Comparison of ENCODE assay signal across 18 cellular contexts in the genomic region with DNA sequence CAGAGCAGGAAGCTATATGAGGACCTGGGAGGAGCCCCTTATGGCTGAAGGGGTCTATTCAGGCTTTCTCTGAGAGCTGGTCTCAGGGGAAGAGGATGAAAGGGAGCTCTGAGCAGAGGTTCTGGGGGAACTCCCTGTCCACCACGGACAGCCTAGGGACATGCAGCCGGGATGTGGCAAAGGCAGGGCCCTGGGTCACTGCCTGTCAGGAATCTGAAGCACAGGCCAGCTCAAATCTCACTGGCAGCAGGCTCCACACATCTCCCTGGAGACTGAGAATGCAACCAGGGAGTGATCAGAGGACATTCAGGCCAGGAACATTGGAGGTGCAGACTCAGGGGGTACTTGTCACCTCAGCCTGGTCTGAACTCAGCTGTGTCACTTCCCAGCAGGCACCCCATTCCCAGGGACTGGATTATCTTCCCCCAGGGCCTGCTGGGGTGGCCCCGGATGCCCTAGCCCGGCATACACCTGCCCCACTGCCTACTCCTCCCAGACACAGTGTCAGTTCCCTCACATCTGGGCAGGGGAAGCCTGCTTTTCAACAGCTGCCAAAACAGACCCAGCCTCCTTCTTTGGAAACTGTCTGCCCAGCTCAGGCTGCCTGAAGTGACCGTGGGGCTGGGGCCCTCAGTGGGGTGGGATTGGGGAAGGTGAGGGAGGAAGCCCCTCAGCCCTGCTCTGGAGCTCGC. TPM values are rescaled to one million over a fixed set of nuclear protein-coding genes. Genes with fewer than 3 reads are reported as not detected.
DNase-seq lines count a peak whose midpoint lies in the region; ATAC-seq and TF ChIP-seq lines count a peak whose summit lies in the region.
"Had no signal": no experiment of that assay in that cellular context is flagged by ENCODE, and none has a peak within 500 bp of the region (broad histone marks: within the 10 kb centered on the region; RNA-seq: fewer than 3 reads in every experiment).

No MANE protein-coding gene starts in this region.

- in situ Hi-C loops in KBM-7 (cut with MboI; ENCODE audit: low pct_unique_long_range_greater_than_20kb, low sequenced_read_pairs), result no loop called here

- 39 to 44% methylated on average over 5 to 6 of the region's 6 CpGs for whole genome bisulfite sequencing in lower leg skin, 2 donors
- 67% methylated on average over 3 of the region's 6 CpGs for WGBS in suprapubic skin

- TF ChIP-seq EP300 in suprapubic skin (IDR thresholded peaks at IDR 0.05), result no peak

- H3K9me3 ChIP-seq in BLaER1, result no peaks in the 10 kb centered on the region
- H3K9me3 ChIP-seq in adipocyte (ENCODE audit: control insufficient read depth, low read length), result no peaks in the 10 kb centered on the region
- no peaks in the 10 kb centered on the region for H3K9me3 ChIP-seq in suprapubic skin
- H3K9me3 ChIP-seq: spleen had no signal

- H4K20me1 ChIP-seq in BLaER1, result no peaks in the 10 kb centered on the region

- DNase-seq in M059J (ENCODE audit: low read depth), result peak; percentile 31
- peak; percentile 66 for DNase-seq in adipocyte (ENCODE audit: low read depth)
- DNase-seq in left kidney (ENCODE audit: low read depth, low spot score), result peak; percentile 93
- no peak for DNase-seq in lower leg skin (ENCODE audit: low spot score in 2 of 2)
- DNase-seq in KBM-7, result no peak
- no peak for DNase-seq in suprapubic skin (ENCODE audit: low spot score in 2 of 2)
- DNase-seq: activated CD4-positive, alpha-beta memory T cell treated with anti-CD3 and anti-CD28 coated beads for 36 hours; activated T-cell treated with anti-CD3 and anti-CD28 coated beads, Interleukin-2, amount 50 U/mL, for 24 hours; effector CD4-positive, alpha-beta T cell; GF-D8; NCI-H1930; NCI-H526; spleen had no signal

- no peak for TF ChIP-seq POLR2A in lower leg skin (IDR thresholded peaks at IDR 0.05)
- no peak for TF ChIP-seq POLR2A in suprapubic skin (IDR thresholded peaks at IDR 0.05)

- TF ChIP-seq CTCF in lower leg skin (IDR thresholded peaks at IDR 0.05), result no peak
- TF ChIP-seq CTCF in suprapubic skin (IDR thresholded peaks at IDR 0.05), result no peak

- intact Hi-C loops in lower leg skin (cut with DNase I; ENCODE audit: low total_unique reads), result no loop called here

- H3K36me3 ChIP-seq in BLaER1 (no peaks in the 10 kb centered on the region), adipocyte (ENCODE audit: control insufficient read depth, insufficient read depth, low read length, severe bottlenecking) (no peaks in the 10 kb centered on the region), suprapubic skin (no peaks in the 10 kb centered on the region)
- H3K36me3 ChIP-seq: spleen had no signal

- no peaks in the 10 kb centered on the region for H3K27me3 ChIP-seq in BLaER1
- H3K27me3 ChIP-seq in adipocyte (replicated peaks; ENCODE audit: control insufficient read depth, insufficient read depth, low read length), result peaks cover 23% of the 10 kb centered on the region
- no peaks in the 10 kb centered on the region for H3K27me3 ChIP-seq in suprapubic skin
- H3K27me3 ChIP-seq: spleen had no signal

- H3K9ac ChIP-seq in BLaER1, result no peak overlapping the region
- H3K9ac ChIP-seq in adipocyte (ENCODE audit: low read length), result no peak overlapping the region

- peak overlapping the region; percentile 86 for H3K4me2 ChIP-seq in BLaER1

- ATAC-seq in HG03039 (IDR thresholded peaks at IDR 0.05; ENCODE audit: unreplicated experiment), result no peak
- ATAC-seq: left lobe of liver; stimulated activated effector memory CD8-positive, alpha-beta T cell treated with anti-CD3 and anti-CD28 coated beads, Interleukin-12 subunit alpha, Interleukin-12 subunit beta, amount 100 ng/mL, for 72 hours had no signal

- H3K27ac ChIP-seq in BLaER1, result peak overlapping the region; percentile 68; the same call in 1 of the 2 replicates
- no peak overlapping the region for H3K27ac ChIP-seq in suprapubic skin
- H3K27ac ChIP-seq: spleen had no signal

- peaks cover 54% of the 10 kb centered on the region for H3K4me1 ChIP-seq in BLaER1
- no peaks in the 10 kb centered on the region for H3K4me1 ChIP-seq in adipocyte (ENCODE audit: control insufficient read depth, insufficient read depth, low read length)
- peaks cover 38% of the 10 kb centered on the region for H3K4me1 ChIP-seq in suprapubic skin

- H3K4me3 ChIP-seq in BLaER1 (no peak overlapping the region), adipocyte (ENCODE audit: low read length) (no peak overlapping the region), lower leg skin (ENCODE audit: low read depth, poor library complexity, severe bottlenecking) (no peak overlapping the region), suprapubic skin (no peak overlapping the region)
- H3K4me3 ChIP-seq: spleen had no signal

RNA-seq across cellular contexts. Expression of a gene that starts 18.3 kb away (rescaled TPM):
- total RNA-seq in M059J (2014; rRNA removed; shearing (Covaris generic)), result 3.7 and 6.6 TPM in 2 replicates
- total RNA-seq in lower leg skin (100 to 1,000 TPM; 106 to 151 (median 120) TPM), suprapubic skin (100 to 1,000 TPM; 123 to 188 (median 130) TPM)

RNA-seq across cellular contexts. Expression of a gene that starts 48.1 kb away (rescaled TPM):
- total RNA-seq in M059J (2014; rRNA removed; shearing (Covaris generic)), result 18.0 and 37.1 TPM in 2 replicates
- total RNA-seq in lower leg skin (100 to 1,000 TPM; 131 to 244 (median 138) TPM), suprapubic skin (100 to 1,000 TPM; 129 to 681 (median 208) TPM)

RNA-seq across cellular contexts. Expression of a gene that starts 54.5 kb away (rescaled TPM):
- total RNA-seq in M059J (2014; rRNA removed; shearing (Covaris generic)), result not detected in 2 replicates
- total RNA-seq in lower leg skin (not detected), suprapubic skin (under 1 TPM in 1 of 4 donors, not detected in 3; 0.64 TPM)
- total RNA-seq: activated CD4-positive, alpha-beta memory T cell treated with anti-CD3 and anti-CD28 coated beads for 36 hours; bronchial epithelial cell had no signal

Comparison
In these comparisons a context has a peak if more than half of its experiments do, and no peak if none do; other contexts are left out.
1. DNase-seq: peak in M059J (single experiment), adipocyte (single experiment) and left kidney (single experiment); none in lower leg skin (0 of 2), KBM-7 (single experiment) and suprapubic skin (0 of 2).
2. RNA of a gene that starts 18.3 kb away (total RNA-seq): 123 to 188 TPM in suprapubic skin and 106 to 151 TPM in lower leg skin; 3.7 to 6.6 TPM in M059J; every median in the first group is over 10 times any median in the second.